ENCODE assay signal across 26 cellular contexts in the genomic region with DNA sequence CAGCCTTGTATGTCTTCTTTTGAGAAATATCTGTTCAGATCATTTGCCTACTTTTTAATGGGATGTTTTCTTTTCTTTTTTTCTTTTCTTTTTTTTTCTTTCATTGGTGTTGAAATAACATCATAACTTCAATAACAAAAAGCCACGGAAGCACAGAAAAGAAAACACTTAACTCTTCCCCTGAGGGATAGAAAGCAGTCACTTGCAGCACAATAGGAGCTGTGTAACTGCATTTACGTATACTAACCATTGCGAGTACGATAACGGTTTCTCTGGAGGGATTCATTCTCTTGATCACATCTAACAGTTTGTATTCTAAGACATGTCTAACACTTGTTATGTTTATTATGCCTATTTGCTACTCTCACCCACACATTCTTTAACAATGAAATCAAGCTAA.
"Had no signal": no experiment of that assay in that cellular context is flagged by ENCODE, and none has a peak within 500 bp of the region (broad histone marks: within the 10 kb centered on the region; RNA-seq: fewer than 3 reads in every experiment).

No MANE protein-coding gene starts in this region.

- DNase-seq: effector memory CD4-positive, alpha-beta T cell; foreskin melanocyte; head of caudate nucleus; kidney; left colon; left ventricle myocardium superior; mesenchymal stem cell; midbrain; naive B cell; nephron progenitor cell; pancreas; right cardiac atrium; stimulated activated CD4-positive, alpha-beta T cell treated with anti-CD3 and anti-CD28 coated beads, Interleukin-4, amount 100 ng/mL, for 1 hour; stimulated activated CD8-positive, alpha-beta memory T cell treated with anti-CD3 and anti-CD28 coated beads, Interleukin-4, amount 100 ng/mL, for 48 hours; stimulated activated naive CD8-positive, alpha-beta T cell treated with anti-CD3 and anti-CD28 coated beads, Interleukin-15, amount 100 ng/mL, for 72 hours; testis; upper lobe of right lung had no signal

- H3K9me3 Mint-ChIP-seq: stimulated activated effector memory CD8-positive, alpha-beta T cell treated with anti-CD3 and anti-CD28 coated beads, Interleukin-12 subunit alpha, Interleukin-12 subunit beta, amount 100 ng/mL, for 72 hours; stimulated activated naive CD8-positive, alpha-beta T cell treated with anti-CD3 and anti-CD28 coated beads, Interleukin-15, amount 100 ng/mL, for 72 hours had no signal

- H3K4me3 Mint-ChIP-seq: naive B cell; nephron progenitor cell; stimulated activated effector memory CD8-positive, alpha-beta T cell treated with anti-CD3 and anti-CD28 coated beads, Interleukin-12 subunit alpha, Interleukin-12 subunit beta, amount 100 ng/mL, for 72 hours; stimulated activated naive CD8-positive, alpha-beta T cell treated with anti-CD3 and anti-CD28 coated beads, Interleukin-15, amount 100 ng/mL, for 72 hours had no signal

- H3K36me3 Mint-ChIP-seq: stimulated activated effector memory CD8-positive, alpha-beta T cell treated with anti-CD3 and anti-CD28 coated beads, Interleukin-12 subunit alpha, Interleukin-12 subunit beta, amount 100 ng/mL, for 72 hours had no signal

- H3K79me2 ChIP-seq: hepatocyte had no signal

- H3K4me3 ChIP-seq: coronary artery, esophagus muscularis mucosa, hepatocyte, lung, pancreas, testis, tibial nerve, upper lobe of right lung, vagina had no signal

- H3K27ac ChIP-seq: coronary artery, epithelial cell of prostate, esophagus muscularis mucosa, hepatocyte, pancreas, testis, tibial nerve, upper lobe of right lung, vagina had no signal

- H2AFZ ChIP-seq: hepatocyte had no signal

- H3K27me3 Mint-ChIP-seq: progenitor cell of endocrine pancreas had no signal

- H3K4me1 ChIP-seq: esophagus muscularis mucosa, pancreas, testis, upper lobe of right lung, vagina had no signal

- H3K27me3 ChIP-seq: esophagus muscularis mucosa, hepatocyte, pancreas, testis, tibial nerve, upper lobe of right lung, vagina had no signal

- H3K36me3 ChIP-seq: esophagus muscularis mucosa, pancreas, tibial nerve, upper lobe of right lung, vagina had no signal

- H3K4me2 ChIP-seq: hepatocyte had no signal

- H3K4me1 Mint-ChIP-seq: naive B cell; nephron progenitor cell; stimulated activated effector memory CD8-positive, alpha-beta T cell treated with anti-CD3 and anti-CD28 coated beads, Interleukin-12 subunit alpha, Interleukin-12 subunit beta, amount 100 ng/mL, for 72 hours; stimulated activated naive CD8-positive, alpha-beta T cell treated with anti-CD3 and anti-CD28 coated beads, Interleukin-15, amount 100 ng/mL, for 72 hours had no signal

- H3K27ac Mint-ChIP-seq: naive B cell; nephron progenitor cell; progenitor cell of endocrine pancreas; stimulated activated effector memory CD8-positive, alpha-beta T cell treated with anti-CD3 and anti-CD28 coated beads, Interleukin-12 subunit alpha, Interleukin-12 subunit beta, amount 100 ng/mL, for 72 hours; stimulated activated naive CD8-positive, alpha-beta T cell treated with anti-CD3 and anti-CD28 coated beads, Interleukin-15, amount 100 ng/mL, for 72 hours had no signal

- H3K9me3 ChIP-seq: esophagus muscularis mucosa, pancreas, testis, tibial nerve, upper lobe of right lung, vagina had no signal
